1 cellular context compared by ENCODE assay signal in genomic region chr22:49966716-49967332, GRCh38.
TF ChIP-seq lines count a peak whose summit lies in the region.

No MANE protein-coding gene starts in this region.

TF ChIP-seq in K562, 482 proteins besides CTCF, POLR2A, EP300 and RAD21 (continued from another document and continues in another):
- TF ChIP-seq RREB1 (CRISPR knock-in tag; IDR thresholded peaks at IDR 0.05) (no peak), E2F6 (IDR thresholded peaks at IDR 0.05; ENCODE audit: borderline replicate concordance in 1 of 2, extremely low read depth in 1 of 2, insufficient read depth in 1 of 2, insufficient read length in 1 of 2, low read depth in 1 of 2, low read length in 1 of 2, poor library complexity in 1 of 2, severe bottlenecking in 1 of 2) (no peak), HNRNPUL1 (IDR thresholded peaks at IDR 0.05; ENCODE audit: low read length) (no peak), STAT5B (CRISPR knock-in tag; IDR thresholded peaks at IDR 0.05) (no peak), SRSF1 (IDR thresholded peaks at IDR 0.05; ENCODE audit: low read depth, low read length) (no peak), ZNF347 (CRISPR knock-in tag; IDR thresholded peaks at IDR 0.05; ENCODE audit: low read depth) (no peak), LEF1 (IDR thresholded peaks at IDR 0.05) (no peak), ZNF79 (CRISPR knock-in tag; IDR thresholded peaks at IDR 0.05; ENCODE audit: low read depth) (no peak), NRF1 (conservative IDR thresholded peaks at IDR 0.05 in 1 of 2, IDR thresholded peaks at IDR 0.05 in 1 of 2) (0 out of 4 replicates have a peak, but pooled peaks of 1 of the 2 experiments have one; percentile 12), KDM4B (IDR thresholded peaks at IDR 0.05; ENCODE audit: borderline replicate concordance in 2 of 2, low read depth in 1 of 2) (no peak), ATF3 (IDR thresholded peaks at IDR 0.05) (no peak), ATF3 (CRISPR knock-in tag; conservative IDR thresholded peaks at IDR 0.05) (no peak), ZNF133 (CRISPR knock-in tag; IDR thresholded peaks at IDR 0.05) (no peak), ZBTB33 (CRISPR knock-in tag; IDR thresholded peaks at IDR 0.05) (no peak), TFAP4 (CRISPR knock-in tag; IDR thresholded peaks at IDR 0.05; ENCODE audit: borderline replicate concordance) (peak; percentile 12; the same call in 1 of the 2 replicates), ATF1 (CRISPR knock-in tag; IDR thresholded peaks at IDR 0.05) (no peak), ATF1 (tag; IDR thresholded peaks at IDR 0.05) (no peak), ELF2 (CRISPR knock-in tag; IDR thresholded peaks at IDR 0.05) (no peak), ZEB2 (IDR thresholded peaks at IDR 0.05) (peak; percentile 62; the same call in 1 of the 2 replicates), BRF2 (IDR thresholded peaks at IDR 0.05; ENCODE audit: borderline replicate concordance, insufficient read depth, insufficient read length) (no peak), ZNF561 (CRISPR knock-in tag; conservative IDR thresholded peaks at IDR 0.05) (no peak), TFE3 (CRISPR knock-in tag; IDR thresholded peaks at IDR 0.05) (no peak), L3MBTL2 (IDR thresholded peaks at IDR 0.05) (0 out of 2 replicates have a peak, but pooled peaks have one; percentile 35), ILK (tag; IDR thresholded peaks at IDR 0.05; ENCODE audit: borderline replicate concordance, low read depth) (no peak), ZNF274 (IDR thresholded peaks at IDR 0.05; ENCODE audit: borderline replicate concordance, low read depth, low read length) (no peak), ATF7 (IDR thresholded peaks at IDR 0.05) (no peak), MAFG (tag; conservative IDR thresholded peaks at IDR 0.05) (no peak), SMC3 (conservative IDR thresholded peaks at IDR 0.05; ENCODE audit: insufficient read depth, low read depth, low read length) (no peak), CLOCK (CRISPR knock-in tag; IDR thresholded peaks at IDR 0.05; ENCODE audit: borderline replicate concordance) (no peak), ZNF175 (CRISPR knock-in tag; IDR thresholded peaks at IDR 0.05; ENCODE audit: low read depth) (no peak), TEAD1 (CRISPR knock-in tag; IDR thresholded peaks at IDR 0.05) (0 out of 4 replicates have a peak, but pooled peaks of 1 of the 2 experiments have one; percentile 29), PHF20 (IDR thresholded peaks at IDR 0.05; ENCODE audit: partially characterized antibody) (no peak), TRIM24 (IDR thresholded peaks at IDR 0.05) (no peak), CREM (IDR thresholded peaks at IDR 0.05; ENCODE audit: low read depth) (no peak; the same call in 1 of the 2 replicates), NUFIP1 (IDR thresholded peaks at IDR 0.05; ENCODE audit: partially characterized antibody) (no peak), THRAP3 (IDR thresholded peaks at IDR 0.05; ENCODE audit: borderline replicate concordance) (no peak), GABPB2 (CRISPR knock-in tag; conservative IDR thresholded peaks at IDR 0.05) (no peak), MIER1 (IDR thresholded peaks at IDR 0.05; ENCODE audit: low read depth) (no peak), KLF6 (CRISPR knock-in tag; IDR thresholded peaks at IDR 0.05; ENCODE audit: borderline replicate concordance) (no peak), SETDB1 (IDR thresholded peaks at IDR 0.05; ENCODE audit: low read length) (no peak), ZNF444 (CRISPR knock-in tag; IDR thresholded peaks at IDR 0.05) (no peak), TEAD4 (IDR thresholded peaks at IDR 0.05; ENCODE audit: low read length) (peak; percentile 21; the same call in 1 of the 2 replicates), TEAD4 (CRISPR knock-in tag; IDR thresholded peaks at IDR 0.05; ENCODE audit: borderline replicate concordance) (no peak), SMAD4 (CRISPR knock-in tag; conservative IDR thresholded peaks at IDR 0.05) (peak; percentile 59; the same call in 1 of the 2 replicates), JUN (IDR thresholded peaks at IDR 0.05; ENCODE audit: borderline replicate concordance, low read depth, low read length) (no peak), JUN (CRISPR knock-in tag; IDR thresholded peaks at IDR 0.05; ENCODE audit: borderline replicate concordance) (no peak), SMAD3 (CRISPR knock-in tag; conservative IDR thresholded peaks at IDR 0.05) (no peak), HNRNPLL (IDR thresholded peaks at IDR 0.05; ENCODE audit: low read depth, low read length, poor library complexity, severe bottlenecking) (no peak), ZBTB7A (IDR thresholded peaks at IDR 0.05; ENCODE audit: borderline replicate concordance, control insufficient read depth, low read depth, low read length) (peak; percentile 80; the same call in 1 of the 2 replicates), ZNF280A (IDR thresholded peaks at IDR 0.05; ENCODE audit: low read depth, partially characterized antibody) (no peak), EHMT2 (IDR thresholded peaks at IDR 0.05) (no peak), RBM39 (optimal IDR thresholded peaks at IDR 0.05; ENCODE audit: low read depth, low read length) (no peak), DNMT1 (IDR thresholded peaks at IDR 0.05) (no peak)
